8 cellular contexts compared by ENCODE assay signal in genomic region chr16:27268376-27269299, GRCh38. TPM values are rescaled to one million over a fixed set of nuclear protein-coding genes. Genes with fewer than 3 reads are reported as not detected.
DNase-seq lines count a peak whose midpoint lies in the region; ATAC-seq and TF ChIP-seq lines count a peak whose summit lies in the region.

Gene NSMCE1 (minus strand): TSS chr16:27268772. CDS start chr16:27257570, 11,202 bp downstream.

- peak; percentile 98 for DNase-seq in A673 (ENCODE audit: low spot score)
- DNase-seq in NCI-H2171 (lab: John Stamatoyannopoulos, UW) = peak; percentile 94
- peak; percentile 94 to 99 for DNase-seq in breast epithelium (ENCODE audit: low spot score in 2 of 2)

- no peaks in the 10 kb centered on the region for H3K9me3 ChIP-seq in A673 (ENCODE audit: low read depth, low read length, poor library complexity, severe bottlenecking)
- no peaks in the 10 kb centered on the region for H3K9me3 ChIP-seq in breast epithelium
- H3K9me3 ChIP-seq in iPS-20b (ENCODE audit: insufficient read depth, low read depth, low read length) = no peaks in the 10 kb centered on the region

- H3K4me1 ChIP-seq in A673 (ENCODE audit: insufficient read depth, low read length, poor library complexity, severe bottlenecking) = peaks cover 8% of the 10 kb centered on the region
- peaks cover 0 to 4% of the 10 kb centered on the region in 2 donors for H3K4me1 ChIP-seq in breast epithelium
- H3K4me1 ChIP-seq in iPS-20b (ENCODE audit: insufficient read depth, low read length) = peaks cover 7% of the 10 kb centered on the region; the same call in 1 of the 2 replicates

- intact Hi-C loops in A673 (cut with micrococcal nuclease; ENCODE audit: unreplicated experiment) (no loop called here), breast epithelium (cut with DNase I; ENCODE audit: low total_unique reads) (no loop called here)

- ATAC-seq in GM18858 (IDR thresholded peaks at IDR 0.05; ENCODE audit: unreplicated experiment) (peak; percentile 84), HG03095 (IDR thresholded peaks at IDR 0.05; ENCODE audit: unreplicated experiment) (peak; percentile 94)

- H3K27me3 ChIP-seq in A673 (replicated peaks; ENCODE audit: insufficient read depth, low read depth, low read length, poor library complexity) = no peaks in the 10 kb centered on the region
- H3K27me3 ChIP-seq in breast epithelium = no peaks in the 10 kb centered on the region
- H3K27me3 ChIP-seq in iPS-20b (ENCODE audit: insufficient read depth, low read length) = no peaks in the 10 kb centered on the region

- BruUV-seq in A673 (replicated peaks; lab: Mats Ljungman, UMichigan) = TSS peak; percentile 94

- CTCF ChIA-PET in A673 (lab: Charles Lee) = no interaction called here

- TF ChIP-seq POLR2A in breast epithelium (IDR thresholded peaks at IDR 0.05) = peak; percentile 81

- TF ChIP-seq CTCF in A673 (conservative IDR thresholded peaks at IDR 0.05; ENCODE audit: low read depth, low read length) (0 out of 2 replicates have a peak, but pooled peaks have one; percentile 18), VCaP (conservative IDR thresholded peaks at IDR 0.05) (no peak), breast epithelium (IDR thresholded peaks at IDR 0.05) (peak; percentile 36 to 48 (median 39))

- peak within 1 kb of the TSS; percentile 72; the same call in 1 of the 2 replicates for H3K9ac ChIP-seq in iPS-20b (ENCODE audit: low read depth, low read length)

- POLR2A ChIA-PET in A673 (lab: Charles Lee; ENCODE audit: low non-redundant PET) = no interaction called here

- no peaks in the 10 kb centered on the region for H3K36me3 ChIP-seq in A673 (ENCODE audit: insufficient read depth, low read length, poor library complexity, severe bottlenecking)
- H3K36me3 ChIP-seq in breast epithelium = no peaks in the 10 kb centered on the region
- H3K36me3 ChIP-seq in iPS-20b (ENCODE audit: insufficient read depth, low read depth, low read length) = no peaks in the 10 kb centered on the region

- peak within 1 kb of the TSS; percentile 71 for H3K4me3 ChIP-seq in A673 (ENCODE audit: low read depth, low read length, poor library complexity, severe bottlenecking)
- H3K4me3 ChIP-seq in breast epithelium = peak within 1 kb of the TSS; percentile 70 to 90 (median 82)
- peak within 1 kb of the TSS; percentile 76; the same call in 1 of the 2 replicates for H3K4me3 ChIP-seq in iPS-20b (ENCODE audit: low read length)
- H3K4me3 ChIP-seq in skin epidermis = peak within 1 kb of the TSS; percentile 52 to 90 (median 65)

- H3K27ac ChIP-seq in A673 (ENCODE audit: low read depth, low read length, poor library complexity, severe bottlenecking) = peak within 1 kb of the TSS; percentile 76
- peak within 1 kb of the TSS; percentile 65; the same call in 1 of the 2 replicates for H3K27ac ChIP-seq in VCaP
- H3K27ac ChIP-seq in breast epithelium = peak within 1 kb of the TSS; percentile 85 to 93
- no peak within 1 kb of the TSS for H3K27ac ChIP-seq in iPS-20b (ENCODE audit: low read length)
- H3K27ac ChIP-seq in skin epidermis = peak within 1 kb of the TSS; percentile 48 to 97 (median 88)

RNA-seq across cellular contexts. Expression of gene NSMCE1, which starts in this region (rescaled TPM):
- 45.7 and 53.0 TPM in 2 replicates for total RNA-seq in A673 (2021)
- total RNA-seq in breast epithelium = 10 to 100 TPM; 32.4 to 54.6 (median 51.8) TPM
